1 cellular context compared by ENCODE assay signal in genomic region chr17:9598661-9599060, GRCh38.
TF ChIP-seq lines count a peak whose summit lies in the region.

No MANE protein-coding gene starts in this region.

TF ChIP-seq in HCT116, 20 proteins besides CTCF, POLR2A, EP300 and RAD21 (continued from another document):
- TF ChIP-seq, protein P1, sequence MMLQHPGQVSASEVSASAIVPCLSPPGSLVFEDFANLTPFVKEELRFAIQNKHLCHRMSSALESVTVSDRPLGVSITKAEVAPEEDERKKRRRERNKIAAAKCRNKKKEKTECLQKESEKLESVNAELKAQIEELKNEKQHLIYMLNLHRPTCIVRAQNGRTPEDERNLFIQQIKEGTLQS (IDR thresholded peaks at IDR 0.05): no peak
- TF ChIP-seq ZNF274 (IDR thresholded peaks at IDR 0.05; ENCODE audit: low read depth, low read length) (no peak), EZH2 (IDR thresholded peaks at IDR 0.05) (no peak), SP1 (IDR thresholded peaks at IDR 0.05; ENCODE audit: low read depth) (no peak), EGR1 (IDR thresholded peaks at IDR 0.05; ENCODE audit: low read depth) (no peak), FOSL1 (IDR thresholded peaks at IDR 0.05; ENCODE audit: low read depth) (no peak), ELF1 (IDR thresholded peaks at IDR 0.05; ENCODE audit: borderline replicate concordance, low read depth) (no peak), POLR2AphosphoS5 (IDR thresholded peaks at IDR 0.05; ENCODE audit: low read depth, low read length) (no peak), REST (IDR thresholded peaks at IDR 0.05; ENCODE audit: low read depth) (no peak), ZFX (IDR thresholded peaks at IDR 0.05) (no peak), MAX (IDR thresholded peaks at IDR 0.05) (no peak), YY1 (IDR thresholded peaks at IDR 0.05; ENCODE audit: extremely low read depth, insufficient replicate concordance, low read depth, low read length) (no peak), TCF7L2 (IDR thresholded peaks at IDR 0.05; ENCODE audit: borderline replicate concordance, extremely low read depth, insufficient read depth, insufficient read length) (no peak), SRF (IDR thresholded peaks at IDR 0.05; ENCODE audit: low read depth) (no peak)
- TF ChIP-seq, protein P2, sequence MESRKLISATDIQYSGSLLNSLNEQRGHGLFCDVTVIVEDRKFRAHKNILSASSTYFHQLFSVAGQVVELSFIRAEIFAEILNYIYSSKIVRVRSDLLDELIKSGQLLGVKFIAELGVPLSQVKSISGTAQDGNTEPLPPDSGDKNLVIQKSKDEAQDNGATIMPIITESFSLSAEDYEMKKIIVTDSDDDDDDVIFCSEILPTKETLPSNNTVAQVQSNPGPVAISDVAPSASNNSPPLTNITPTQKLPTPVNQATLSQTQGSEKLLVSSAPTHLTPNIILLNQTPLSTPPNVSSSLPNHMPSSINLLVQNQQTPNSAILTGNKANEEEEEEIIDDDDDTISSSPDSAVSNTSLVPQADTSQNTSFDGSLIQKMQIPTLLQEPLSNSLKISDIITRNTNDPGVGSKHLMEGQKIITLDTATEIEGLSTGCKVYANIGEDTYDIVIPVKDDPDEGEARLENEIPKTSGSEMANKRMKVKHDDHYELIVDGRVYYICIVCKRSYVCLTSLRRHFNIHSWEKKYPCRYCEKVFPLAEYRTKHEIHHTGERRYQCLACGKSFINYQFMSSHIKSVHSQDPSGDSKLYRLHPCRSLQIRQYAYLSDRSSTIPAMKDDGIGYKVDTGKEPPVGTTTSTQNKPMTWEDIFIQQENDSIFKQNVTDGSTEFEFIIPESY (IDR thresholded peaks at IDR 0.05; ENCODE audit: extremely low read depth, insufficient replicate concordance, low read length): no peak
